ENCODE assay signal across 8 cellular contexts in the genomic region with DNA sequence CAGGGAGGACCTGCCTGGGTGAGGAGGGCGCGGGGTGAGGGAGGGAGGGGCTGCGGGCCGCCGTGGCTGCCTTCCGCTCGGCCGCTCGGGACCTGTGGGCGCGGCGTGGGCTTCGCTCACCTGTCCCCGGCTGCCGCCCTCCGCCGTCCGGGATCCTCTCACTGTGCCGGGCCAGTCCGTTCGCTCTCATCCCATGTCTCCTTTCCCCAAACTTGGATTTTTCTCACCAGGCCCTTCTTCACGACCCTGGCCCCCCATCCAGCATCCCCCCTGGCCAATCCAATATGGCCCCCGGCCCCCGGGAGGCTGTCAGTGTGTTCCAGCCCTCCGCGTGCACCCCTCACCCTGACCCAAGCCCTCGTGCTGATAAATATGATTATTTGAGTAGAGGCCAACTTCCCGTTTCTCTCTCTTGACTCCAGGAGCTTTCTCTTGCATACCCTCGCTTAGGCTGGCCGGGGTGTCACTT. TPM values are rescaled to one million over a fixed set of nuclear protein-coding genes. Genes with fewer than 3 reads are reported as not detected.
A peak's percentile ranks its signal among the peaks of the same experiment; 100 is the strongest.
DNase-seq lines count a peak whose midpoint lies in the region; ATAC-seq, FAIRE-seq and TF ChIP-seq lines count a peak whose summit lies in the region.

No MANE protein-coding gene starts in this region.

- H3K4me1 Mint-ChIP-seq in activated T-cell treated with anti-CD3 and anti-CD28 coated beads, Interleukin-2, amount 50 U/mL, for 72 hours (ENCODE audit: low read depth): peaks cover 44% of the 10 kb centered on the region
- H3K4me1 Mint-ChIP-seq in T-cell: peaks cover 41 to 45% (median 42%) of the 10 kb centered on the region in 3 donors

- no peaks in the 10 kb centered on the region for H3K9me3 Mint-ChIP-seq in activated T-cell treated with anti-CD3 and anti-CD28 coated beads, Interleukin-2, amount 50 U/mL, for 72 hours
- no peaks in the 10 kb centered on the region for H3K9me3 Mint-ChIP-seq in T-cell

- peak overlapping the region; percentile 85 to 93 (median 90) for H3K27ac ChIP-seq in pancreas

- FAIRE-seq in pancreas (lab: Jason Lieb, UNC): no peak

- WGBS in pancreas, 2 donors: 0 to 1% methylated on average over 21 to 30 of the region's 30 CpGs

- H3K4me3 Mint-ChIP-seq in activated T-cell treated with anti-CD3 and anti-CD28 coated beads, Interleukin-2, amount 50 U/mL, for 72 hours: peak overlapping the region; percentile 96 to 98
- peak overlapping the region; percentile 91 to 96 (median 92) for H3K4me3 Mint-ChIP-seq in T-cell

- H3K36me3 Mint-ChIP-seq in activated T-cell treated with anti-CD3 and anti-CD28 coated beads, Interleukin-2, amount 50 U/mL, for 72 hours (ENCODE audit: insufficient read depth in 2 of 2): peaks cover 0 to 1% of the 10 kb centered on the region in 2 donors
- H3K36me3 Mint-ChIP-seq in T-cell: no peaks in the 10 kb centered on the region

- DNase-seq in activated T-cell treated with anti-CD3 and anti-CD28 coated beads, Interleukin-2, amount 50 U/mL, for 72 hours: no peak
- DNase-seq in activated T-cell treated with anti-CD3 and anti-CD28 coated beads for 4 hours (no peak), T-cell (no peak), fibroblast of pulmonary artery (ENCODE audit: low read depth) (no peak), pancreas (no peak), GOT3 (lab: John Stamatoyannopoulos, UW) (no peak), C1 segment of cervical spinal cord (lab: John Stamatoyannopoulos, UW) (no peak), NCI-H82 treated with DMSO at 0.1 percent for 48 hours (lab: John Stamatoyannopoulos, UW; ENCODE audit: unreplicated experiment) (no peak)

- TF ChIP-seq CTCF in fibroblast of pulmonary artery (IDR thresholded peaks at IDR 0.05; ENCODE audit: low read length, missing control alignments) (no peak), pancreas (IDR thresholded peaks at IDR 0.05) (no peak)

- CTCF ChIA-PET in T-cell (lab: Charles Lee): interaction anchor here (0.7 to 1.9 kb wide), 5 partner anchors 17 to 548 kb away, joined by 3 to 10 read pairs (median 4); a partner anchor contains a TSS

- H3K36me3 ChIP-seq in pancreas: no peaks in the 10 kb centered on the region

- H3K4me1 ChIP-seq in pancreas: peaks cover 19 to 21% (median 21%) of the 10 kb centered on the region in 3 donors

- ATAC-seq in activated T-cell treated with anti-CD3 and anti-CD28 coated beads, Interleukin-2, amount 50 U/mL, for 72 hours (replicated peaks in 1 of 2): no peak
- ATAC-seq in T-cell (replicated peaks in 1 of 4): peak; percentile 11 to 50 (median 45)
- ATAC-seq in pancreas: peak; percentile 39 to 54 (median 50)

- H3K4me3 ChIP-seq in fibroblast of pulmonary artery (replicated peaks; ENCODE audit: low read depth, low read length) (peak overlapping the region; percentile 81), pancreas (peak overlapping the region; percentile 64 to 89 (median 74))

- H3K9me3 ChIP-seq in pancreas: no peaks in the 10 kb centered on the region

- no peaks in the 10 kb centered on the region for H3K27me3 Mint-ChIP-seq in activated T-cell treated with anti-CD3 and anti-CD28 coated beads, Interleukin-2, amount 50 U/mL, for 72 hours (ENCODE audit: low read depth)
- H3K27me3 Mint-ChIP-seq in T-cell: no peaks in the 10 kb centered on the region

- intact Hi-C loops in pancreas (cut with DNase I): no loop called here

- no peaks in the 10 kb centered on the region for H3K27me3 ChIP-seq in pancreas

- POLR2A ChIA-PET in T-cell (lab: Charles Lee): interaction anchor here (0.6 to 0.8 kb wide), 3 partner anchors 17 to 336 kb away, joined by 3 to 5 read pairs (median 3); a partner anchor contains a TSS

- H3K27ac Mint-ChIP-seq in activated T-cell treated with anti-CD3 and anti-CD28 coated beads, Interleukin-2, amount 50 U/mL, for 72 hours: peak overlapping the region; percentile 92
- peak overlapping the region; percentile 91 to 94 for H3K27ac Mint-ChIP-seq in T-cell

RNA-seq across cellular contexts. Expression of a gene that starts 0.4 kb away (rescaled TPM):
- 10 to 100 TPM; 39.2 to 50.6 TPM for total RNA-seq in activated T-cell treated with anti-CD3 and anti-CD28 coated beads, Interleukin-2, amount 50 U/mL, for 72 hours
- total RNA-seq in T-cell: 10 to 100 TPM; 42.2 to 82.3 (median 70.3) TPM
- 10 to 100 TPM; 15.2 to 25.1 (median 16.9) TPM for total RNA-seq in pancreas
- 100 to 1,000 TPM; 118 to 143 TPM for polyA plus RNA-seq in pancreas

RNA-seq across cellular contexts. Expression of a gene that starts 22.5 kb away (rescaled TPM):
- 10 to 100 TPM; 24.2 to 26.1 TPM for total RNA-seq in activated T-cell treated with anti-CD3 and anti-CD28 coated beads, Interleukin-2, amount 50 U/mL, for 72 hours
- total RNA-seq in T-cell (10 to 100 TPM; 21.9 to 72.3 (median 61.6) TPM), pancreas (10 to 100 TPM; 10.8 to 31.3 (median 18.4) TPM)
- 10 to 100 TPM; 11.3 to 13.7 TPM for polyA plus RNA-seq in pancreas

RNA-seq across cellular contexts. Expression of a gene that starts 25.0 kb away (rescaled TPM):
- not detected for total RNA-seq in activated T-cell treated with anti-CD3 and anti-CD28 coated beads, Interleukin-2, amount 50 U/mL, for 72 hours
- not detected for total RNA-seq in T-cell
- total RNA-seq in pancreas: not detected
- polyA plus RNA-seq in pancreas: not detected

RNA-seq across cellular contexts. Expression of a gene that starts 25.8 kb away (rescaled TPM):
- 10 to 100 TPM; 35.8 to 42.3 TPM for total RNA-seq in activated T-cell treated with anti-CD3 and anti-CD28 coated beads, Interleukin-2, amount 50 U/mL, for 72 hours
- 10 to 100 TPM; 48.6 to 66.6 (median 58.7) TPM for total RNA-seq in T-cell
- 10 to 100 TPM; 10.3 to 15.1 (median 12.6) TPM for total RNA-seq in pancreas
- 1 to 10 TPM; 7.5 to 8.0 TPM for polyA plus RNA-seq in pancreas

RNA-seq across cellular contexts. Expression of a gene that starts 33.4 kb away (rescaled TPM):
- 10 to 100 TPM; 16.5 to 19.3 TPM for total RNA-seq in activated T-cell treated with anti-CD3 and anti-CD28 coated beads, Interleukin-2, amount 50 U/mL, for 72 hours
- total RNA-seq in T-cell: 10 to 100 TPM in 3 of 5 donors, 1 to 10 TPM in 2; 6.0 to 12.7 (median 11.9) TPM
- total RNA-seq in pancreas: 1 to 10 TPM; 4.0 to 8.3 (median 4.7) TPM
- 1 to 10 TPM; 4.5 to 8.0 TPM for polyA plus RNA-seq in pancreas

Comparison
In these comparisons a context has a peak if more than half of its experiments do, and no peak if none do; other contexts are left out.
1. ATAC-seq: peak in T-cell (4 of 4) and pancreas (4 of 4); none in activated T-cell treated with anti-CD3 and anti-CD28 coated beads, Interleukin-2, amount 50 U/mL, for 72 hours (0 of 2).